26 cellular contexts compared by ENCODE assay signal in genomic region chr3:13139471-13140065, GRCh38.
"Had no signal": no experiment of that assay in that cellular context is flagged by ENCODE, and none has a peak within 500 bp of the region (broad histone marks: within the 10 kb centered on the region; RNA-seq: fewer than 3 reads in every experiment).

No MANE protein-coding gene starts in this region.

- H3K36me3 ChIP-seq: esophagus squamous epithelium, pancreas, sigmoid colon, stomach, tibial artery had no signal

- H3K9me3 ChIP-seq: esophagus squamous epithelium, pancreas, psoas muscle, sigmoid colon, stomach, tibial artery had no signal

- H3K9me3 Mint-ChIP-seq: activated B cell treated with CpG ODN at 0.5 μM for 24 hours; activated naive CD4-positive, alpha-beta T cell treated with anti-CD3 and anti-CD28 coated beads, Interleukin-2, amount 10 ng/mL, durations not matched to agents 7 days and 5 days; activated naive CD8-positive, alpha-beta T cell treated with anti-CD3 and anti-CD28 coated beads, Interleukin-2, amount 50 U/mL, for 24 hours; dendritic cell treated with granulocyte-macrophage colony-stimulating factor and Interleukin-4, amounts not matched to agents 40 ng/mL and 50 ng/mL, for 4 days; T-helper 2 cell treated with Interferon-gamma antibody and Interleukin-4, amounts not matched to agents 5 μg/mL and 100 μg/mL, for 36 hours had no signal

- H3K36me3 Mint-ChIP-seq: activated naive CD4-positive, alpha-beta T cell treated with anti-CD3 and anti-CD28 coated beads, Interleukin-2, amount 10 ng/mL, durations not matched to agents 7 days and 5 days had no signal

- H3K27ac Mint-ChIP-seq: activated B cell treated with CpG ODN at 0.5 μM for 24 hours; activated naive CD4-positive, alpha-beta T cell treated with anti-CD3 and anti-CD28 coated beads, Interleukin-2, amount 10 ng/mL, durations not matched to agents 7 days and 5 days; activated naive CD8-positive, alpha-beta T cell treated with anti-CD3 and anti-CD28 coated beads, Interleukin-2, amount 50 U/mL, for 24 hours; dendritic cell treated with granulocyte-macrophage colony-stimulating factor and Interleukin-4, amounts not matched to agents 40 ng/mL and 50 ng/mL, for 4 days; nephron; stimulated activated naive B cell treated with anti-CD40 and anti-IgM and Interleukin-4, amounts not matched to agents 10 μg/mL and 1 μg/mL and 100 μg/mL, for 72 hours; T-helper 2 cell treated with Interferon-gamma antibody and Interleukin-4, amounts not matched to agents 5 μg/mL and 100 μg/mL, for 36 hours had no signal

- DNase-seq: activated B cell treated with CpG ODN at 0.5 μM for 24 hours; activated CD4-positive, alpha-beta T cell treated with anti-CD3 and anti-CD28 coated beads, Interleukin-2, amount 50 U/mL, for 1 hour; activated gamma-delta T cell; activated naive CD4-positive, alpha-beta T cell treated with anti-CD3 and anti-CD28 coated beads, Interleukin-2, amount 10 ng/mL, durations not matched to agents 7 days and 5 days; activated naive CD8-positive, alpha-beta T cell treated with anti-CD3 and anti-CD28 coated beads, Interleukin-2, amount 50 U/mL, for 24 hours; activated T-cell treated with anti-CD3 and anti-CD28 coated beads, Interleukin-2, amount 50 U/mL, for 1 hour; amygdala; central memory CD4-positive, alpha-beta T cell; effector CD4-positive, alpha-beta T cell; esophagus squamous epithelium; hippocampal formation; left cardiac atrium; mammary epithelial cell; psoas muscle; small intestine; stimulated activated CD4-positive, alpha-beta T cell treated with anti-CD3 and anti-CD28 coated beads, Interleukin-1b, Interleukin-23, amount 100 ng/mL, for 48 hours; stimulated activated naive B cell treated with anti-CD40 and anti-IgM and Interleukin-4, amounts not matched to agents 10 μg/mL and 1 μg/mL and 100 μg/mL, for 72 hours; stomach; T-helper 1 cell had no signal

- H3K4me1 Mint-ChIP-seq: activated B cell treated with CpG ODN at 0.5 μM for 24 hours; activated naive CD8-positive, alpha-beta T cell treated with anti-CD3 and anti-CD28 coated beads, Interleukin-2, amount 50 U/mL, for 24 hours; nephron had no signal

- H3K4me3 Mint-ChIP-seq: activated B cell treated with CpG ODN at 0.5 μM for 24 hours; activated naive CD4-positive, alpha-beta T cell treated with anti-CD3 and anti-CD28 coated beads, Interleukin-2, amount 10 ng/mL, durations not matched to agents 7 days and 5 days; activated naive CD8-positive, alpha-beta T cell treated with anti-CD3 and anti-CD28 coated beads, Interleukin-2, amount 50 U/mL, for 24 hours; dendritic cell treated with granulocyte-macrophage colony-stimulating factor and Interleukin-4, amounts not matched to agents 40 ng/mL and 50 ng/mL, for 4 days; nephron; stimulated activated naive B cell treated with anti-CD40 and anti-IgM and Interleukin-4, amounts not matched to agents 10 μg/mL and 1 μg/mL and 100 μg/mL, for 72 hours; T-helper 2 cell treated with Interferon-gamma antibody and Interleukin-4, amounts not matched to agents 5 μg/mL and 100 μg/mL, for 36 hours had no signal

- H3K4me3 ChIP-seq: esophagus squamous epithelium, pancreas, psoas muscle, sigmoid colon, stomach, tibial artery had no signal

- ATAC-seq: activated naive CD8-positive, alpha-beta T cell treated with anti-CD3 and anti-CD28 coated beads, Interleukin-2, amount 50 U/mL, for 24 hours; left cardiac atrium; pancreas; psoas muscle; stimulated activated naive B cell treated with anti-CD40 and anti-IgM and Interleukin-4, amounts not matched to agents 10 μg/mL and 1 μg/mL and 100 μg/mL, for 72 hours had no signal

- H3K27me3 ChIP-seq: pancreas had no signal

- H3K27ac ChIP-seq: epithelial cell of prostate, esophagus squamous epithelium, pancreas, psoas muscle, sigmoid colon, stomach, tibial artery had no signal

- H3K4me1 ChIP-seq: esophagus squamous epithelium, pancreas, psoas muscle, sigmoid colon, stomach, tibial artery had no signal
